ENCODE assay signal across 11 cellular contexts in the genomic region with DNA sequence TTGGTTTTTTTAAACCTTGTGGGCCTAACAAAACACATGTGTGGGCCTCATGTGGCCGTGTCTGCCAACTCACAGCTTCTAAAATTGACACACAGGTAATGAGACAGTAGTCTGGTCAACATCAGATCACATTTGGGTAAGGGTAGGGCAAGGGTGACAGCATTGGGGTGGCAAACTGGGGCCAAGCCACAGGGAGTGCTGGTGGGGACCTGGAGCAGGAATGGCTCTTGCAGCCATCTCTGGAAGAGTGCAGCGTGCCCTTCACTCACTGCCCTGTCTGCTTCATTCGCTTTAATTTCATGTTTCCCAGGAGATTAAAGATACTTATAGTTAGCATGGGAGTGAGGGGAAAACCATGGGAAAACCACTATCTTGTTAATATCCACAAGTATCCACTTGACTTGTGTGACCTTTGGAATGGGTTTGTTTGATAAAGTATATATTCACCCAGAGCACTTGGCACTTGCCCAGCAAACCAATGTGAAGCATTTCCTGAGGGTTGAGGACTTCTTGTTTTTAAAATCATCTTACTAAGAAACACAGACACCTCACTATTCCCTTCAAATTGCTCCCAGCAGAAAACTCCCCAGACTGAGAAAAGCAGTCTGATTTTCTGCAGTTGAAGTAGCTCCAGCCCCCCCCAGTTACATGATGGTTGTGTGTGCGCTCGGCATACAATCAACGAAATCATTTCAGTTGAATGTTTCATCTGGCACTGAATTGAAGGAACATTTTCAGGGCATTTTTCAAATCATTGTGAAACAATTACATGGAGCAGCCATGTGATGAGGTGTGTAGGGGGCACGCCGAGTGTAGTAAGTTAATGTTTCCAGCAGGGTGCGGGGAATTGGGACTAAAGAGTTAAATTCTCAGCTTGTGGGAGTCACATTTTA.
DNase-seq lines count a peak whose midpoint lies in the region; ATAC-seq and TF ChIP-seq lines count a peak whose summit lies in the region.
"Had no signal": no experiment of that assay in that cellular context is flagged by ENCODE, and none has a peak within 500 bp of the region (broad histone marks: within the 10 kb centered on the region; RNA-seq: fewer than 3 reads in every experiment).

No MANE protein-coding gene starts in this region.

- CTCF ChIA-PET in MCF 10A (lab: Yijun Ruan, JAX) (no interaction called here), mammary epithelial cell (lab: Charles Lee; ENCODE audit: low non-redundant PET) (no interaction called here)

- ATAC-seq in GM19455 (IDR thresholded peaks at IDR 0.05; ENCODE audit: unreplicated experiment) (no peak), GM21529 (IDR thresholded peaks at IDR 0.05; ENCODE audit: unreplicated experiment) (no peak)
- ATAC-seq: CD8-positive, alpha-beta T cell had no signal

- intact Hi-C loops in MCF 10A (cut with micrococcal nuclease) (no loop called here), mammary epithelial cell (cut with micrococcal nuclease) (no loop called here)

- POLR2A ChIA-PET in MCF 10A (lab: Yijun Ruan, JAX): no interaction called here

- H3K79me2 ChIP-seq in mammary epithelial cell (ENCODE audit: insufficient read depth, low read length) (no peaks in the 10 kb centered on the region), mesendoderm (ENCODE audit: control insufficient read depth, insufficient read depth, low read length) (no peaks in the 10 kb centered on the region)

- H3K18ac ChIP-seq in mesendoderm (ENCODE audit: low read length): no peak overlapping the region

- in situ Hi-C loops in mammary epithelial cell (cut with MboI; ENCODE audit: low sequenced_read_pairs in 2 of 2): no loop called here

- H3K27ac Mint-ChIP-seq in MCF 10A (ENCODE audit: low read depth, unreplicated experiment): peak overlapping the region; percentile 10
- H3K27ac Mint-ChIP-seq: activated T-cell treated with anti-CD3 and anti-CD28 coated beads, Interleukin-2, amount 50 U/mL, for 24 hours; CD8-positive, alpha-beta T cell had no signal

- peaks cover 7% of the 10 kb centered on the region for H3K9me3 Mint-ChIP-seq in MCF 10A (ENCODE audit: unreplicated experiment)

- no peak overlapping the region for H2BK5ac ChIP-seq in mesendoderm (ENCODE audit: low read length)

- H3K4me3 ChIP-seq in mammary epithelial cell (replicated peaks in 1 of 3; ENCODE audit: insufficient read depth in 1 of 3, low read depth in 2 of 3, low read length in 3 of 3) (no peak overlapping the region), mesendoderm (ENCODE audit: low read length) (no peak overlapping the region)
- H3K4me3 ChIP-seq: PC-9 had no signal

- peaks cover 4% of the 10 kb centered on the region for H3K36me3 ChIP-seq in mammary epithelial cell (ENCODE audit: insufficient read depth, low read length)
- no peaks in the 10 kb centered on the region for H3K36me3 ChIP-seq in mesendoderm (ENCODE audit: control insufficient read depth, insufficient read depth, low read length)

- no peaks in the 10 kb centered on the region for H3K4me1 Mint-ChIP-seq in MCF 10A (ENCODE audit: insufficient read depth, unreplicated experiment)

- no peak overlapping the region for H2AFZ ChIP-seq in mammary epithelial cell (ENCODE audit: low read depth, low read length)
- H2AFZ ChIP-seq: PC-9 had no signal

- no peaks in the 10 kb centered on the region for H3K79me1 ChIP-seq in mesendoderm (ENCODE audit: low read length)

- H3K27me3 Mint-ChIP-seq in MCF 10A (ENCODE audit: insufficient read depth, unreplicated experiment): no peaks in the 10 kb centered on the region
- H3K27me3 Mint-ChIP-seq: activated T-cell treated with anti-CD3 and anti-CD28 coated beads, Interleukin-2, amount 50 U/mL, for 24 hours had no signal

- no peak for DNase-seq in MCF 10A (ENCODE audit: unreplicated experiment)
- DNase-seq in mammary epithelial cell: no peak
- DNase-seq in dermis microvascular lymphatic vessel endothelial cell (ENCODE audit: low read depth in 2 of 2): peak; percentile 59 to 93
- DNase-seq in mesendoderm: peak; percentile 45
- no peak for DNase-seq in NCI-H82 treated with DMSO at 0.1 percent for 48 hours (lab: John Stamatoyannopoulos, UW; ENCODE audit: unreplicated experiment)
- no peak for DNase-seq in NCI-H187 treated with DMSO at 0.1 percent for 48 hours (lab: John Stamatoyannopoulos, UW)
- DNase-seq: activated T-cell treated with anti-CD3 and anti-CD28 coated beads, Interleukin-2, amount 50 U/mL, for 24 hours; CD8-positive, alpha-beta T cell; PC-9 had no signal

- H3K27ac ChIP-seq in mammary epithelial cell (ENCODE audit: insufficient read depth, low read depth, low read length) (no peak overlapping the region), mesendoderm (ENCODE audit: low read depth, low read length) (no peak overlapping the region)

- H3K36me3 Mint-ChIP-seq in MCF 10A (ENCODE audit: insufficient read depth, unreplicated experiment): peaks cover 51% of the 10 kb centered on the region

- H3K4me1 ChIP-seq in mammary epithelial cell (ENCODE audit: insufficient read depth, low read length): no peaks in the 10 kb centered on the region
- no peaks in the 10 kb centered on the region for H3K4me1 ChIP-seq in mesendoderm (ENCODE audit: control insufficient read depth, low read depth, low read length)

- no peak for TF ChIP-seq CTCF in MCF 10A (IDR thresholded peaks at IDR 0.05; ENCODE audit: unreplicated experiment)
- no peak for TF ChIP-seq CTCF in mammary epithelial cell (conservative IDR thresholded peaks at IDR 0.05 in 1 of 2, IDR thresholded peaks at IDR 0.05 in 1 of 2; ENCODE audit: extremely low read depth in 1 of 2, insufficient read depth in 1 of 2, low read depth in 1 of 2, low read length in 2 of 2)

- H4K8ac ChIP-seq in mesendoderm (ENCODE audit: low read depth, low read length): no peak overlapping the region

- no peaks in the 10 kb centered on the region for H3K27me3 ChIP-seq in mammary epithelial cell (ENCODE audit: insufficient read depth, low read length)
- no peaks in the 10 kb centered on the region for H3K27me3 ChIP-seq in mesendoderm (ENCODE audit: insufficient read depth, low read length, poor library complexity)

- BruUV-seq in MCF 10A (replicated peaks; lab: Mats Ljungman, UMichigan) (no TSS peak), mammary epithelial cell (replicated peaks; lab: Mats Ljungman, UMichigan) (no TSS peak)

- no peak overlapping the region for H3K4me2 ChIP-seq in mammary epithelial cell (ENCODE audit: insufficient read depth, low read depth, low read length)
- no peak overlapping the region for H3K4me2 ChIP-seq in mesendoderm (ENCODE audit: low read length)
- H3K4me2 ChIP-seq: PC-9 had no signal

- H3K9ac ChIP-seq in mammary epithelial cell (ENCODE audit: insufficient read depth, low read length) (no peak overlapping the region), mesendoderm (ENCODE audit: low read length) (no peak overlapping the region)

- dilution Hi-C loops in mammary epithelial cell (cut with HindIII; ENCODE audit: low sequenced_read_pairs): no loop called here

- no peak overlapping the region for H3K23ac ChIP-seq in mesendoderm (ENCODE audit: low read length)

- no peak overlapping the region for H3K4ac ChIP-seq in mesendoderm (ENCODE audit: low read depth, low read length)

- H3K4me3 Mint-ChIP-seq in MCF 10A (ENCODE audit: unreplicated experiment): no peak overlapping the region
- H3K4me3 Mint-ChIP-seq: activated T-cell treated with anti-CD3 and anti-CD28 coated beads, Interleukin-2, amount 50 U/mL, for 24 hours; CD8-positive, alpha-beta T cell had no signal

- no peaks in the 10 kb centered on the region for H4K20me1 ChIP-seq in mammary epithelial cell (ENCODE audit: insufficient read depth, low read length)

- WGBS in mammary epithelial cell (ENCODE audit: low coverage, missing lambda C conversion rate): 61% methylated on average over 8 of the region's 9 CpGs
- WGBS in mesendoderm (ENCODE audit: extremely low coverage, insufficient coverage, low lambda C conversion rate): no CpG with 5 or more reads among the region's 9 CpGs

- H4K5ac ChIP-seq in mesendoderm (ENCODE audit: low read length): no peak overlapping the region

- H3K56ac ChIP-seq in mesendoderm (ENCODE audit: low read length): no peak overlapping the region

- H2AK5ac ChIP-seq in mesendoderm (ENCODE audit: low read length): no peak overlapping the region

- no peaks in the 10 kb centered on the region for H3K9me3 ChIP-seq in mammary epithelial cell (replicated peaks; ENCODE audit: insufficient read depth, low read length)

- no peak overlapping the region for H2BK120ac ChIP-seq in mesendoderm (ENCODE audit: low read depth, low read length)

- no peak overlapping the region for H2BK15ac ChIP-seq in mesendoderm (replicated peaks; ENCODE audit: low read depth)

Comparison
In these comparisons a context has a peak if more than half of its experiments do, and no peak if none do; other contexts are left out.
1. DNase-seq: peak in dermis microvascular lymphatic vessel endothelial cell (2 of 2) and mesendoderm (single experiment); none in MCF 10A (single experiment), mammary epithelial cell (single experiment), NCI-H82 treated with DMSO at 0.1 percent for 48 hours (single experiment) and NCI-H187 treated with DMSO at 0.1 percent for 48 hours (single experiment).